In the genomic region with DNA sequence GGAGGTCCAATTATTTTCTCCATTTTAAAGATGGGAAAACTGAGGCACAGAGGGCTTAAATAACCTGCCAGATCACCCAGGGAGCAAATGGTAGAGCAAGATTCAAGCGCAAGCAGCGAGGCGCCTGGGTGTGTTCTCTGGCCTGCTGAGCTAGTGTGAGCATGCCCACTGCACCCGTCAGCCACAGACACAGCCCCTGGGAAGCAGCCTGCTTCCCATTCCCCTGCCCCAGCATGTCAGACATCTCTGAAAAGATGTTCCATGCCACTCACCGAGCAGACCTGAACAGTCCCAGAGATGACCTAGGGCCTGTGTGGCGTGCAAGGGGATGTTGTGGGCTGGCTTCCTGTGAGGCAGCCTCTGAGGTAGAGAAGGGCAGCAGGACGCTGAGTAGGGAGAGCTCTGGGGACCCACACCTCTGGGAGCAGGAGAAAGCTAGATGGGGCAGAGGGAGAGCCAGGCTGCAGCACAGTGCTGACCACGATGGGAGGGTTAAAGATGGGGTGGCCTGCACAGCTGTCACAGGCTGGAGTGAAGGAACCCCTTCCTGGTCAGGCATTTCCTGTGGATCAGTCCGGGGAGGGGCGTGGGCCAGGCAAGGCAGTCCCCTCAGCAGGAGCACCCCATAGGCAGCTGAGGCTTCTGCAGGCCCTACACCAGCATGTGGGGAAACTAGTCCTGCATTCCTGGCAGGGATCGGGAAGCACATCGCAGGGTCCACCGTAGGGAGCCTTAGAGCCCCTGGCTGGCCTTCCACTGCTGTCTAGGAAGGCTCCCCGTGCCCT, we compare ENCODE assay signal across 1 cellular context.
TF ChIP-seq lines count a peak whose summit lies in the region.

No MANE protein-coding gene starts in this region.

TF ChIP-seq in HepG2, 621 proteins besides CTCF, POLR2A, EP300 and RAD21:
- TF ChIP-seq ZNF674 (CRISPR knock-in tag; IDR thresholded peaks at IDR 0.05; ENCODE audit: low read depth) (no peak), GPN1 (CRISPR knock-in tag; IDR thresholded peaks at IDR 0.05; ENCODE audit: borderline replicate concordance) (no peak), ZNF639 (CRISPR knock-in tag; conservative IDR thresholded peaks at IDR 0.05) (no peak), ZSCAN25 (CRISPR knock-in tag; IDR thresholded peaks at IDR 0.05) (no peak), ZNF746 (CRISPR knock-in tag; IDR thresholded peaks at IDR 0.05) (no peak), TP53 (CRISPR knock-in tag; conservative IDR thresholded peaks at IDR 0.05) (no peak), DMAP1 (CRISPR knock-in tag; IDR thresholded peaks at IDR 0.05) (no peak), ZFP90 (CRISPR knock-in tag; IDR thresholded peaks at IDR 0.05; ENCODE audit: borderline replicate concordance) (no peak), TAF1 (CRISPR knock-in tag; IDR thresholded peaks at IDR 0.05) (no peak), FOXM1 (CRISPR knock-in tag; IDR thresholded peaks at IDR 0.05) (no peak)
